ENCODE assay signal across 7 cellular contexts in the genomic region with DNA sequence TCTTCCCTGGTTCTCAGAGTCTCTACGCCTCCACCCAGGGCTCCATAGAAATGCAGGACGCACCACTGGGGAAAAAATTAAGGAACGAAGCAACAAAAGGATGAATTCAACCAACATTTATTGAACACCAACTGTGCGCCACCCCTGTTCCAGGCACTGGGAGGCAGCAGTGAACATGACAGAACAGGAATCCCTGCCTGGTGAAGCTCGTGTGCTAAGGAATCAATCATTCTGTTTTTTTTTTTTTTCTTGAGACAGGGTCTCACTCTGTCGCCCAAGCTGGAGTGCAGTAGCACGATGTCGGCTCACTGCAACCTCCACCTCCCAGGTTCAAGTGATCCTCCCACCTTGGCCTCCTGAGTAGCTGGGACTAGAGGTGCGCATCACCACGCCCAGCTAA. TPM values are rescaled to one million over a fixed set of nuclear protein-coding genes. Genes with fewer than 3 reads are reported as not detected.
DNase-seq lines count a peak whose midpoint lies in the region; ATAC-seq, FAIRE-seq and TF ChIP-seq lines count a peak whose summit lies in the region.
"Had no signal": no experiment of that assay in that cellular context is flagged by ENCODE, and none has a peak within 500 bp of the region (broad histone marks: within the 10 kb centered on the region; RNA-seq: fewer than 3 reads in every experiment).

No MANE protein-coding gene starts in this region.

- no peak overlapping the region for H3K4me3 ChIP-seq in AG04449 (ENCODE audit: low read depth, low read length)
- no peak overlapping the region for H3K4me3 ChIP-seq in HEK293 (ENCODE audit: low read depth, low read length)
- H3K4me3 ChIP-seq in K562, result no peak overlapping the region
- no peak overlapping the region for H3K4me3 ChIP-seq in lower lobe of right lung

- no peak for TF ChIP-seq POLR2A in K562 (conservative IDR thresholded peaks at IDR 0.05)

- peak; percentile 64 for FAIRE-seq in K562 (lab: Jason Lieb, UNC)

- in situ Hi-C loops in K562 (cut with MboI), result no loop called here

- no peaks in the 10 kb centered on the region for H3K9me3 ChIP-seq in HEK293 (ENCODE audit: control insufficient read depth, insufficient read depth, low read depth, low read length)
- H3K9me3 ChIP-seq in K562 (replicated peaks; ENCODE audit: control insufficient read depth, insufficient read depth, low read depth, low read length), result no peaks in the 10 kb centered on the region
- no peaks in the 10 kb centered on the region for H3K9me3 ChIP-seq in lower lobe of right lung

- TF ChIP-seq RAD21 in K562 (CRISPR knock-in tag; conservative IDR thresholded peaks at IDR 0.05 in 1 of 2, IDR thresholded peaks at IDR 0.05 in 1 of 2), result peak in 1 of 2 experiments; percentile 47; a peak in 3 of 4 replicates

- TF ChIP-seq EP300 in K562 (IDR thresholded peaks at IDR 0.05; ENCODE audit: low read length), result no peak

- intact Hi-C loops in K562 (cut with micrococcal nuclease) (no loop called here), lower lobe of right lung (cut with DNase I) (no loop called here)

- H3K27ac ChIP-seq in HEK293 (ENCODE audit: extremely low read depth, low read depth, low read length) (no peak overlapping the region), K562 (ENCODE audit: extremely low read depth, low read depth, low read length) (no peak overlapping the region), lower lobe of right lung (no peak overlapping the region)

- 0 out of 2 replicates have a peak, but pooled peaks cover 2% of the 10 kb centered on the region for H3K4me1 ChIP-seq in HEK293 (ENCODE audit: control insufficient read depth, insufficient read depth, low read length)
- H3K4me1 ChIP-seq in K562 (replicated peaks in 1 of 2; ENCODE audit: control insufficient read depth in 2 of 2, insufficient read depth in 2 of 2, low read length in 2 of 2), result peaks cover 25 to 43% of the 10 kb centered on the region in 2 experiments; a peak in 4 of 5 replicates
- H3K4me1 ChIP-seq in lower lobe of right lung, result peaks cover 4% of the 10 kb centered on the region

- peaks cover 51% of the 10 kb centered on the region for H3K79me2 ChIP-seq in K562 (ENCODE audit: control insufficient read depth, insufficient read depth, low read length)

- TF ChIP-seq CTCF in AG04449 (IDR thresholded peaks at IDR 0.05; ENCODE audit: insufficient read depth, low read length, missing control alignments) (peak; percentile 37), HEK293 (tag by site-specific recombination; IDR thresholded peaks at IDR 0.05) (0 out of 2 replicates have a peak, but pooled peaks have one; percentile 19), K562 (IDR thresholded peaks at IDR 0.05 in 2 of 3, conservative IDR thresholded peaks at IDR 0.05 in 1 of 3; ENCODE audit: insufficient read depth in 2 of 3, low read depth in 1 of 3, low read length in 3 of 3) (peak; percentile 53 to 59 (median 56)), lower lobe of right lung (IDR thresholded peaks at IDR 0.05) (no peak)

- H3K4me2 ChIP-seq in K562 (ENCODE audit: insufficient read depth, low read length), result no peak overlapping the region

- 62% methylated on average over 7 of the region's 10 CpGs for WGBS in K562 (ENCODE audit: insufficient coverage, low coverage, missing lambda C conversion rate)

- 0 out of 4 replicates have a peak overlapping the region, but pooled peaks of 1 of the 2 experiments have one; percentile 5 for H3K9ac ChIP-seq in K562 (ENCODE audit: insufficient read depth in 1 of 2, low read depth in 2 of 2, low read length in 2 of 2)

- CTCF ChIA-PET in AG04449 (lab: Yijun Ruan, JAX) (interaction anchor here (0.9 to 2.5 kb wide), 4 partner anchors 16 to 39 kb away, joined by 3 to 16 read pairs (median 3); no protein-coding TSS in a partner anchor), HEK293 (lab: Yijun Ruan, JAX) (interaction anchor here (0.5 to 1.1 kb wide), 6 partner anchors 8 to 373 kb away, joined by 3 to 7 read pairs (median 4); no protein-coding TSS in a partner anchor), K562 (lab: Yijun Ruan, JAX; ENCODE audit: low intra/inter-chr PET ratio) (interaction anchor here (0.6 to 0.7 kb wide), 2 partner anchors 21 to 35 kb away, joined by 3 read pairs; partner anchors contain the start of gene PORCN)

- DNase-seq in AG04449 (ENCODE audit: low read depth, low spot score) (no peak), K562 (ENCODE audit: extremely low read depth in 1 of 4, low spot score in 3 of 4) (peak in 2 of 4 experiments; percentile 30 to 52), H4 (ENCODE audit: low spot score) (no peak), lower lobe of right lung (no peak), NCI-H1105 (lab: John Stamatoyannopoulos, UW) (no peak)

- H3K36me3 ChIP-seq in HEK293 (ENCODE audit: control insufficient read depth in 2 of 2, insufficient read depth in 1 of 2, low read length in 2 of 2), result peaks cover 0 to 13% of the 10 kb centered on the region in 2 experiments; a peak in 2 of 3 replicates
- peaks cover 19% of the 10 kb centered on the region; the same call in 2 of the 3 replicates for H3K36me3 ChIP-seq in K562 (ENCODE audit: control insufficient read depth, insufficient read depth, low read length)
- no peaks in the 10 kb centered on the region for H3K36me3 ChIP-seq in lower lobe of right lung

- H4K20me1 ChIP-seq in K562 (replicated peaks; ENCODE audit: control insufficient read depth, insufficient read depth, low read length), result no peaks in the 10 kb centered on the region

- POLR2A ChIA-PET in AG04449 (lab: Yijun Ruan, JAX) (interaction anchor here (0.6 to 1.2 kb wide), 3 partner anchors 13 to 377 kb away, joined by 3 to 5 read pairs (median 3); no protein-coding TSS in a partner anchor), HEK293 (lab: Yijun Ruan, JAX) (interaction anchor here (0.8 kb wide), 1 partner anchor 11 kb away, joined by 3 read pairs; no protein-coding TSS in a partner anchor), K562 (lab: Yijun Ruan, JAX) (interaction anchor here (0.5 to 1.0 kb wide), 3 partner anchors 13 to 100 kb away, joined by 3 to 4 read pairs (median 3); partner anchors contain the start of gene RBM3)

- BruUV-seq in K562 (replicated peaks; lab: Mats Ljungman, UMichigan), result no TSS peak

- H3K27me3 ChIP-seq in K562 (ENCODE audit: control insufficient read depth in 2 of 2, insufficient read depth in 2 of 2, low read length in 2 of 2) (no peaks in the 10 kb centered on the region), lower lobe of right lung (ENCODE audit: low read depth) (no peaks in the 10 kb centered on the region)

- no peak overlapping the region for H2AFZ ChIP-seq in K562 (ENCODE audit: low read depth, low read length)

- peaks cover 4% of the 10 kb centered on the region for H3K9me1 ChIP-seq in K562 (ENCODE audit: control insufficient read depth, insufficient read depth, low read length)

- ATAC-seq in K562 (peak; percentile 13; the same call in 1 of the 3 replicates), lower lobe of right lung (no peak)
- ATAC-seq: Right ventricle myocardium inferior had no signal

RNA-seq across cellular contexts. Expression of gene FTSJ1, which starts 1.9 kb away (rescaled TPM):
- 42.8 and 61.0 TPM in 2 replicates for total RNA-seq in K562 (2011; cell fraction: chromatin; rRNA removed; ENCODE audit: low replicate concordance)
- total RNA-seq in K562 (2011; cell fraction: nucleolus; rRNA removed), result 58.9 and 60.7 TPM in 2 replicates
- 41.1 and 41.9 TPM in 2 replicates for total RNA-seq in K562 (2011; cell fraction: nucleoplasm; rRNA removed)
- 87.2 and 121 TPM in 2 replicates for total RNA-seq in K562 (2014; rRNA removed)
- total RNA-seq in K562 (2014; rRNA removed; fragmentation: Illumina TruSeq; extraction: Trizol), result 54.7 and 60.1 TPM in 2 replicates
- 72.9 and 75.2 TPM in 2 replicates for total RNA-seq in K562 (2015; rRNA removed; fragmentation: Illumina TruSeq; extraction: Trizol)
- total RNA-seq in K562 (2021), result 85.0 and 87.3 TPM in 2 replicates
- 51.4 and 53.1 TPM in 2 replicates for polyA plus RNA-seq in K562 (2011; rRNA removed)
- polyA plus RNA-seq in K562 (2011; cell fraction: cytosol; rRNA removed), result 61.7 and 125 TPM in 2 replicates
- 119 and 153 TPM in 2 replicates for polyA plus RNA-seq in K562 (2011; cell fraction: nucleus; rRNA removed)
- 64.0 and 71.6 TPM in 2 replicates for polyA plus RNA-seq in K562 (2012)
- polyA plus RNA-seq in K562 (2014; fragmentation: Illumina TruSeq; extraction: Trizol), result 95.6 and 109 TPM in 2 replicates
- 10 to 100 TPM; 12.2 to 17.4 TPM for polyA plus RNA-seq in K562 (2014; fragmentation: Nextera tagmentation; extraction: Ambion mirVana)
- 71.6 and 86.8 TPM in 2 replicates for polyA plus RNA-seq in K562 (2014; rRNA removed)
- polyA minus RNA-seq in K562 (2011; rRNA and poly(A)+ RNA removed), result 18.1 and 25.3 TPM in 2 replicates
- polyA minus RNA-seq in K562 (2011; cell fraction: cytosol; rRNA and poly(A)+ RNA removed), result 28.1 and 30.3 TPM in 2 replicates
- 33.3 and 33.4 TPM in 2 replicates for polyA minus RNA-seq in K562 (2011; cell fraction: nucleus; rRNA and poly(A)+ RNA removed)
- total RNA-seq in H4 (2014; rRNA removed; shearing (Covaris generic)), result 70.7 and 85.9 TPM in 2 replicates
- total RNA-seq in lower lobe of right lung, result 30.2 TPM

RNA-seq across cellular contexts. Expression of gene SLC38A5, which starts 4.1 kb away (rescaled TPM):
- 149 and 408 TPM in 2 replicates for total RNA-seq in K562 (2011; cell fraction: chromatin; rRNA removed; ENCODE audit: low replicate concordance)
- total RNA-seq in K562 (2011; cell fraction: nucleolus; rRNA removed), result 510 and 535 TPM in 2 replicates
- 308 and 339 TPM in 2 replicates for total RNA-seq in K562 (2011; cell fraction: nucleoplasm; rRNA removed)
- total RNA-seq in K562 (2014; rRNA removed) (142 and 201 TPM in 2 replicates), K562 (2014; rRNA removed; fragmentation: Illumina TruSeq; extraction: Trizol) (72.6 and 88.6 TPM in 2 replicates), K562 (2015; rRNA removed; fragmentation: Illumina TruSeq; extraction: Trizol) (128 and 129 TPM in 2 replicates), K562 (2021) (213 and 228 TPM in 2 replicates), lower lobe of right lung (15.9 TPM)
- polyA plus RNA-seq in K562 (2011; rRNA removed) (163 and 193 TPM in 2 replicates), K562 (2014; fragmentation: Illumina TruSeq; extraction: Trizol) (204 and 238 TPM in 2 replicates), K562 (2014; fragmentation: Nextera tagmentation; extraction: Ambion mirVana) (10 to 100 TPM in 1 of 2 experiments, 1 to 10 TPM in 1; 9.3 to 31.2 TPM), K562 (2014; rRNA removed) (199 and 251 TPM in 2 replicates)
- polyA plus RNA-seq in K562 (2011; cell fraction: cytosol; rRNA removed), result 284 and 627 TPM in 2 replicates
- 364 and 581 TPM in 2 replicates for polyA plus RNA-seq in K562 (2011; cell fraction: nucleus; rRNA removed)
- polyA plus RNA-seq in K562 (2012), result 62.8 and 197 TPM in 2 replicates
- polyA minus RNA-seq in K562 (2011; rRNA and poly(A)+ RNA removed), result 113 and 240 TPM in 2 replicates
- 150 and 177 TPM in 2 replicates for polyA minus RNA-seq in K562 (2011; cell fraction: cytosol; rRNA and poly(A)+ RNA removed)
- 42.9 and 49.0 TPM in 2 replicates for polyA minus RNA-seq in K562 (2011; cell fraction: nucleus; rRNA and poly(A)+ RNA removed)
- total RNA-seq in H4 (2014; rRNA removed; shearing (Covaris generic)), result 0.04 TPM in 1 of 2 replicates, not detected in the other

RNA-seq across cellular contexts. Expression of gene PORCN, which starts 34.7 kb away (rescaled TPM):
- total RNA-seq in K562 (2011; cell fraction: chromatin; rRNA removed; ENCODE audit: low replicate concordance), result 9.4 and 19.6 TPM in 2 replicates
- 9.3 and 10.8 TPM in 2 replicates for total RNA-seq in K562 (2011; cell fraction: nucleolus; rRNA removed)
- total RNA-seq in K562 (2011; cell fraction: nucleoplasm; rRNA removed), result 15.0 and 18.6 TPM in 2 replicates
- total RNA-seq in K562 (2014; rRNA removed) (2.8 and 4.0 TPM in 2 replicates), K562 (2014; rRNA removed; fragmentation: Illumina TruSeq; extraction: Trizol) (1.9 and 2.0 TPM in 2 replicates), K562 (2015; rRNA removed; fragmentation: Illumina TruSeq; extraction: Trizol) (2.4 and 3.2 TPM in 2 replicates), K562 (2021) (4.4 and 4.7 TPM in 2 replicates), lower lobe of right lung (6.1 TPM)
- polyA plus RNA-seq in K562 (2011; rRNA removed) (3.7 and 6.9 TPM in 2 replicates), K562 (2014; fragmentation: Illumina TruSeq; extraction: Trizol) (4.5 and 4.8 TPM in 2 replicates), K562 (2014; fragmentation: Nextera tagmentation; extraction: Ambion mirVana) (under 1 TPM; 0.34 to 0.62 TPM), K562 (2014; rRNA removed) (5.1 TPM in 2 replicates)
- polyA plus RNA-seq in K562 (2011; cell fraction: cytosol; rRNA removed), result 7.0 and 12.1 TPM in 2 replicates
- 18.5 and 23.1 TPM in 2 replicates for polyA plus RNA-seq in K562 (2011; cell fraction: nucleus; rRNA removed)
- polyA plus RNA-seq in K562 (2012), result 5.0 and 7.8 TPM in 2 replicates
- polyA minus RNA-seq in K562 (2011; rRNA and poly(A)+ RNA removed), result 2.0 and 2.5 TPM in 2 replicates
- 4.1 and 8.1 TPM in 2 replicates for polyA minus RNA-seq in K562 (2011; cell fraction: cytosol; rRNA and poly(A)+ RNA removed)
- 4.7 and 5.3 TPM in 2 replicates for polyA minus RNA-seq in K562 (2011; cell fraction: nucleus; rRNA and poly(A)+ RNA removed)
- total RNA-seq in H4 (2014; rRNA removed; shearing (Covaris generic)), result 17.0 and 18.3 TPM in 2 replicates

RNA-seq across cellular contexts. Expression of gene EBP, which starts 47.5 kb away (rescaled TPM):
- 184 and 489 TPM in 2 replicates for total RNA-seq in K562 (2011; cell fraction: chromatin; rRNA removed; ENCODE audit: low replicate concordance)
- total RNA-seq in K562 (2011; cell fraction: nucleolus; rRNA removed), result 634 and 715 TPM in 2 replicates
- total RNA-seq in K562 (2011; cell fraction: nucleoplasm; rRNA removed), result 475 and 527 TPM in 2 replicates
- total RNA-seq in K562 (2014; rRNA removed), result 244 and 267 TPM in 2 replicates
- 242 and 313 TPM in 2 replicates for total RNA-seq in K562 (2014; rRNA removed; fragmentation: Illumina TruSeq; extraction: Trizol)
- 219 and 244 TPM in 2 replicates for total RNA-seq in K562 (2015; rRNA removed; fragmentation: Illumina TruSeq; extraction: Trizol)
- 264 and 278 TPM in 2 replicates for total RNA-seq in K562 (2021)
- 228 and 411 TPM in 2 replicates for polyA plus RNA-seq in K562 (2011; rRNA removed)
- 623 and 681 TPM in 2 replicates for polyA plus RNA-seq in K562 (2011; cell fraction: cytosol; rRNA removed)
- polyA plus RNA-seq in K562 (2011; cell fraction: nucleus; rRNA removed), result 365 and 432 TPM in 2 replicates
- 242 and 270 TPM in 2 replicates for polyA plus RNA-seq in K562 (2012)
- polyA plus RNA-seq in K562 (2014; fragmentation: Illumina TruSeq; extraction: Trizol), result 274 and 307 TPM in 2 replicates
- 100 to 1,000 TPM; 569 to 987 TPM for polyA plus RNA-seq in K562 (2014; fragmentation: Nextera tagmentation; extraction: Ambion mirVana)
- 238 and 281 TPM in 2 replicates for polyA plus RNA-seq in K562 (2014; rRNA removed)
- polyA minus RNA-seq in K562 (2011; rRNA and poly(A)+ RNA removed), result 291 and 319 TPM in 2 replicates
- polyA minus RNA-seq in K562 (2011; cell fraction: cytosol; rRNA and poly(A)+ RNA removed), result 198 and 240 TPM in 2 replicates
- polyA minus RNA-seq in K562 (2011; cell fraction: nucleus; rRNA and poly(A)+ RNA removed), result 35.1 and 73.1 TPM in 2 replicates
- 129 and 133 TPM in 2 replicates for total RNA-seq in H4 (2014; rRNA removed; shearing (Covaris generic))
- total RNA-seq in lower lobe of right lung, result 74.0 TPM

Comparison
In these comparisons a context has a peak if more than half of its experiments do, and no peak if none do; other contexts are left out.
1. RNA of gene SLC38A5, which starts 4.1 kb away (total RNA-seq): 72.6 to 535 TPM in K562 and 15.9 TPM in lower lobe of right lung (single experiment); 0.04 TPM in H4; every median in the first group is over 10 times any median in the second.